Comparison of ENCODE assay signal across 7 cellular contexts in genomic region chr4:26198931-26199330, GRCh38.
DNase-seq lines count a peak whose midpoint lies in the region; ATAC-seq and TF ChIP-seq lines count a peak whose summit lies in the region.
"Not testable (repeated sequence)": the region's sequence is repeated elsewhere in the genome, so short reads cannot be mapped to it uniquely, and the experiment has no call there.

No MANE protein-coding gene starts in this region.

- not testable (repeated sequence) for H3K4ac ChIP-seq in mesenchymal stem cell (ENCODE audit: low read depth in 1 of 2, low read length in 2 of 2)

- not testable (repeated sequence) for H2AFZ ChIP-seq in PC-3 (ENCODE audit: low read length); mesenchymal stem cell (ENCODE audit: low read depth, low read length)

- not testable (repeated sequence) for H3K9me3 Mint-ChIP-seq in CD4-positive, alpha-beta memory T cell; T-helper 2 cell treated with Interferon-gamma antibody and Interleukin-4, amounts not matched to agents 5 μg/mL and 100 μg/mL, for 36 hours; activated T-cell treated with anti-CD3 and anti-CD28 coated beads, Interleukin-2, amount 50 U/mL, for 24 hours
- H3K9me3 Mint-ChIP-seq in activated naive CD8-positive, alpha-beta T cell treated with anti-CD3 and anti-CD28 coated beads for 36 hours = peaks cover 11% of the 10 kb centered on the region

- not testable (repeated sequence) for H2BK120ac ChIP-seq in mesenchymal stem cell (ENCODE audit: low read depth, low read length)

- H4K91ac ChIP-seq in mesenchymal stem cell (ENCODE audit: low read length) = not testable (repeated sequence)

- H3K9me2 ChIP-seq in PC-3 (replicated peaks; ENCODE audit: low read length) = not testable (repeated sequence)

- H4K20me1 ChIP-seq in PC-3 (ENCODE audit: low read length) = not testable (repeated sequence)

- not testable (repeated sequence) for H2BK15ac ChIP-seq in mesenchymal stem cell (ENCODE audit: low read depth, poor library complexity, severe bottlenecking)

- H3F3A ChIP-seq in PC-3 (ENCODE audit: low read length, unreplicated experiment) = not testable (repeated sequence)

- not testable (repeated sequence) for ATAC-seq in PC-3

- H3K36me3 Mint-ChIP-seq in CD4-positive, alpha-beta memory T cell; T-helper 2 cell treated with Interferon-gamma antibody and Interleukin-4, amounts not matched to agents 5 μg/mL and 100 μg/mL, for 36 hours (ENCODE audit: low read depth); activated T-cell treated with anti-CD3 and anti-CD28 coated beads, Interleukin-2, amount 50 U/mL, for 24 hours (ENCODE audit: low read depth): not testable (repeated sequence)
- H3K36me3 Mint-ChIP-seq in activated naive CD8-positive, alpha-beta T cell treated with anti-CD3 and anti-CD28 coated beads for 36 hours = peaks cover 11% of the 10 kb centered on the region

- POLR2A ChIA-PET in CD4-positive, alpha-beta memory T cell (lab: Charles Lee; ENCODE audit: partially characterized antibody) = interaction anchor here (0.6 to 3.3 kb wide), 2 partner anchors 120 to 138 kb away, joined by 3 to 26 read pairs; no protein-coding TSS in a partner anchor
- POLR2A ChIA-PET in PC-3 (lab: Charles Lee; ENCODE audit: unreplicated experiment) = not testable (repeated sequence)

- H3K27me3 Mint-ChIP-seq in CD4-positive, alpha-beta memory T cell; T-helper 2 cell treated with Interferon-gamma antibody and Interleukin-4, amounts not matched to agents 5 μg/mL and 100 μg/mL, for 36 hours (ENCODE audit: low read depth); activated T-cell treated with anti-CD3 and anti-CD28 coated beads, Interleukin-2, amount 50 U/mL, for 24 hours: not testable (repeated sequence)
- peaks cover 13% of the 10 kb centered on the region for H3K27me3 Mint-ChIP-seq in activated naive CD8-positive, alpha-beta T cell treated with anti-CD3 and anti-CD28 coated beads for 36 hours

- H3K4me2 ChIP-seq in PC-3 (ENCODE audit: low read length); mesenchymal stem cell (ENCODE audit: low read length, poor library complexity, severe bottlenecking): not testable (repeated sequence)

- H3K23ac ChIP-seq in mesenchymal stem cell (ENCODE audit: low read length in 2 of 2) = not testable (repeated sequence)

- not testable (repeated sequence) for H4K8ac ChIP-seq in mesenchymal stem cell (ENCODE audit: low read length)

- H3K4me1 ChIP-seq in CD4-positive, alpha-beta memory T cell (ENCODE audit: insufficient read depth, low read length) = peaks cover 52% of the 10 kb centered on the region
- peaks cover 25% of the 10 kb centered on the region for H3K4me1 ChIP-seq in PC-3 (ENCODE audit: insufficient read depth, low read length)
- H3K4me1 ChIP-seq in mesenchymal stem cell (ENCODE audit: control insufficient read depth, insufficient read depth, low read depth, low read length) = not testable (repeated sequence)

- CTCF ChIA-PET in CD4-positive, alpha-beta memory T cell (lab: Charles Lee; ENCODE audit: partially characterized antibody); PC-3 (lab: Charles Lee): not testable (repeated sequence)

- not testable (repeated sequence) for H3K9me3 ChIP-seq in CD4-positive, alpha-beta memory T cell (ENCODE audit: control insufficient read depth in 1 of 2, low read length in 2 of 2); PC-3 (ENCODE audit: low read length); mesenchymal stem cell (ENCODE audit: control insufficient read depth, low read length)

- H2BK12ac ChIP-seq in mesenchymal stem cell (ENCODE audit: low read length in 2 of 2) = not testable (repeated sequence)

- not testable (repeated sequence) for DNase-seq in CD4-positive, alpha-beta memory T cell; T-helper 2 cell treated with Interferon-gamma antibody and Interleukin-4, amounts not matched to agents 5 μg/mL and 100 μg/mL, for 36 hours (ENCODE audit: low spot score); activated T-cell treated with anti-CD3 and anti-CD28 coated beads, Interleukin-2, amount 50 U/mL, for 24 hours; activated naive CD8-positive, alpha-beta T cell treated with anti-CD3 and anti-CD28 coated beads for 36 hours; mesenchymal stem cell
- peak; percentile 24 for DNase-seq in HCEC 1CT
- peak; percentile 14 for DNase-seq in PC-3

- peak overlapping the region in 3 of 8 donors; percentile 23 to 52 (median 31) for H3K4me3 Mint-ChIP-seq in CD4-positive, alpha-beta memory T cell
- peak overlapping the region; percentile 8 for H3K4me3 Mint-ChIP-seq in T-helper 2 cell treated with Interferon-gamma antibody and Interleukin-4, amounts not matched to agents 5 μg/mL and 100 μg/mL, for 36 hours
- not testable (repeated sequence) for H3K4me3 Mint-ChIP-seq in activated T-cell treated with anti-CD3 and anti-CD28 coated beads, Interleukin-2, amount 50 U/mL, for 24 hours; activated naive CD8-positive, alpha-beta T cell treated with anti-CD3 and anti-CD28 coated beads for 36 hours

- not testable (repeated sequence) for TF ChIP-seq CTCF in PC-3 (conservative IDR thresholded peaks at IDR 0.05; ENCODE audit: low read depth, low read length)

- peak overlapping the region in 5 of 7 donors; percentile 5 to 95 (median 43) for H3K27ac Mint-ChIP-seq in CD4-positive, alpha-beta memory T cell
- H3K27ac Mint-ChIP-seq in T-helper 2 cell treated with Interferon-gamma antibody and Interleukin-4, amounts not matched to agents 5 μg/mL and 100 μg/mL, for 36 hours = peak overlapping the region; percentile 32
- H3K27ac Mint-ChIP-seq in activated T-cell treated with anti-CD3 and anti-CD28 coated beads, Interleukin-2, amount 50 U/mL, for 24 hours = peak overlapping the region; percentile 96
- H3K27ac Mint-ChIP-seq in activated naive CD8-positive, alpha-beta T cell treated with anti-CD3 and anti-CD28 coated beads for 36 hours = peak overlapping the region; percentile 47

- H3K4me3 ChIP-seq in CD4-positive, alpha-beta memory T cell (ENCODE audit: low read length in 2 of 2); PC-3 (ENCODE audit: low read length); mesenchymal stem cell (ENCODE audit: insufficient read depth in 1 of 2, low read depth in 1 of 2, low read length in 2 of 2): not testable (repeated sequence)

- not testable (repeated sequence) for H3K36me3 ChIP-seq in CD4-positive, alpha-beta memory T cell (ENCODE audit: insufficient read depth, low read length); PC-3 (ENCODE audit: low read depth, low read length); mesenchymal stem cell (ENCODE audit: control insufficient read depth in 1 of 2, insufficient read depth in 2 of 2, low read depth in 1 of 2, low read length in 2 of 2)

- not testable (repeated sequence) for H3K79me2 ChIP-seq in PC-3 (ENCODE audit: low read length)

- not testable (repeated sequence) for H3K18ac ChIP-seq in mesenchymal stem cell (ENCODE audit: low read depth in 1 of 2, low read length in 2 of 2)

- not testable (repeated sequence) for H3K9ac ChIP-seq in PC-3 (ENCODE audit: low read length)
- H3K9ac ChIP-seq in mesenchymal stem cell (ENCODE audit: low read length) = peak overlapping the region; percentile 22

- WGBS in mesenchymal stem cell = 82% methylated on average over 7 of the region's 8 CpGs

- H3K27ac ChIP-seq in CD4-positive, alpha-beta memory T cell (ENCODE audit: low read depth, low read length); PC-3 (ENCODE audit: low read length); mesenchymal stem cell (ENCODE audit: low read length, poor library complexity, severe bottlenecking): not testable (repeated sequence)

- BruUV-seq in PC-3 (replicated peaks; lab: Mats Ljungman, UMichigan) = not testable (repeated sequence)

- not testable (repeated sequence) for H3K27me3 ChIP-seq in CD4-positive, alpha-beta memory T cell (ENCODE audit: insufficient read depth, low read length); PC-3 (ENCODE audit: low read length); mesenchymal stem cell (ENCODE audit: control insufficient read depth in 1 of 2, insufficient read depth in 1 of 2, low read length in 2 of 2)

- not testable (repeated sequence) for H2AK5ac ChIP-seq in mesenchymal stem cell (ENCODE audit: low read length, severe bottlenecking)

- intact Hi-C loops in CD4-positive, alpha-beta memory T cell (cut with micrococcal nuclease) = loop anchor here (10.0 kb wide), 2 partner anchors 334 to 666 kb away; partner anchors contain the start of genes SEL1L3 and STIM2
- intact Hi-C loops in PC-3 (cut with micrococcal nuclease) = loop anchor here (5.0 kb wide), 1 partner anchor 72 kb away; no protein-coding TSS in a partner anchor

- H3K4me1 Mint-ChIP-seq in CD4-positive, alpha-beta memory T cell = peaks cover 43 to 86% (median 71%) of the 10 kb centered on the region in 4 donors
- peaks cover 66% of the 10 kb centered on the region for H3K4me1 Mint-ChIP-seq in T-helper 2 cell treated with Interferon-gamma antibody and Interleukin-4, amounts not matched to agents 5 μg/mL and 100 μg/mL, for 36 hours (ENCODE audit: low read depth)
- peaks cover 84% of the 10 kb centered on the region for H3K4me1 Mint-ChIP-seq in activated T-cell treated with anti-CD3 and anti-CD28 coated beads, Interleukin-2, amount 50 U/mL, for 24 hours (ENCODE audit: low read depth)
- peaks cover 56% of the 10 kb centered on the region for H3K4me1 Mint-ChIP-seq in activated naive CD8-positive, alpha-beta T cell treated with anti-CD3 and anti-CD28 coated beads for 36 hours

- not testable (repeated sequence) for H3K79me1 ChIP-seq in mesenchymal stem cell (replicated peaks; ENCODE audit: low read length, poor library complexity, severe bottlenecking)

- H3K14ac ChIP-seq in mesenchymal stem cell (ENCODE audit: low read length in 2 of 2) = not testable (repeated sequence)

- H2BK5ac ChIP-seq in mesenchymal stem cell (ENCODE audit: low read depth, low read length, poor library complexity, severe bottlenecking) = not testable (repeated sequence)

Comparison
In these comparisons a context has a peak if more than half of its experiments do, and no peak if none do; other contexts are left out.
1. H3K27ac Mint-ChIP-seq: peak in every context shown above with its lines; median percentile 96 in activated T-cell treated with anti-CD3 and anti-CD28 coated beads, Interleukin-2, amount 50 U/mL, for 24 hours; 47 in activated naive CD8-positive, alpha-beta T cell treated with anti-CD3 and anti-CD28 coated beads for 36 hours; 43 in CD4-positive, alpha-beta memory T cell; 32 in T-helper 2 cell treated with Interferon-gamma antibody and Interleukin-4, amounts not matched to agents 5 μg/mL and 100 μg/mL, for 36 hours.